Comparison of ENCODE assay signal across 8 cellular contexts in the genomic region with DNA sequence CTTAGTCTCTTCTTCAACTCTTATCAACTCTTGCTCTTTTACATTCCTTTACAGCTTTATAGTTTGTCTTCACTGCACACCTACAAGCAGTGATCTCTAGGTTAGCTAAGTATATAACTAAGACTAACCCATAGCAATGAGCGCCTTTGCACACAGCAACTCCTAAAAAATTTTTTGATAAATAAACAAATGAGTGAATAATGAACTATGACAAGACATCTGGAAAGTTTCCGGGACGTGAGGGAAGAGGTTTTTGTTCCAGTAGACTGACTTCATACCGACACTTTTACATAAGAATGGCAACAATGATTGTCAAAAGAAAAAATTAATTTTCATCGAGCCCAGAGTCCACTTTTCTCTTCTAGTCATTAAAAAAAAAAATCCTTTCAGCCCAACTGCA.
DNase-seq lines count a peak whose midpoint lies in the region; ATAC-seq, FAIRE-seq and TF ChIP-seq lines count a peak whose summit lies in the region.

No MANE protein-coding gene starts in this region.

- CTCF ChIA-PET in HEK293T (lab: Yijun Ruan, JAX): no interaction called here

- no peaks in the 10 kb centered on the region for H3K36me3 ChIP-seq in bronchial epithelial cell (ENCODE audit: control insufficient read depth, insufficient read depth, low read length)

- peaks cover 47% of the 10 kb centered on the region for H3K4me1 Mint-ChIP-seq in stimulated activated naive CD8-positive, alpha-beta T cell treated with anti-CD3 and anti-CD28 coated beads, Interleukin-15, Interleukin-2, amounts not matched to agents 100 ng/mL and 50 ng/mL, for 24 hours (ENCODE audit: low read depth)
- peaks cover 17% of the 10 kb centered on the region for H3K4me1 Mint-ChIP-seq in mesothelial cell of epicardium

- no peak for FAIRE-seq in bronchial epithelial cell (lab: Jason Lieb, UNC)

- peak overlapping the region; percentile 93 for H3K27ac Mint-ChIP-seq in stimulated activated naive CD8-positive, alpha-beta T cell treated with anti-CD3 and anti-CD28 coated beads, Interleukin-15, Interleukin-2, amounts not matched to agents 100 ng/mL and 50 ng/mL, for 24 hours
- H3K27ac Mint-ChIP-seq in mesothelial cell of epicardium: peak overlapping the region; percentile 96

- POLR2A ChIA-PET in HEK293T (lab: Yijun Ruan, JAX): interaction anchor here (0.6 to 2.1 kb wide), 11 partner anchors 11 to 146 kb away, joined by 3 to 8 read pairs (median 4); partner anchors contain the start of genes SLC25A15 and WBP4

- H3K27me3 Mint-ChIP-seq in stimulated activated naive CD8-positive, alpha-beta T cell treated with anti-CD3 and anti-CD28 coated beads, Interleukin-15, Interleukin-2, amounts not matched to agents 100 ng/mL and 50 ng/mL, for 24 hours: no peaks in the 10 kb centered on the region
- H3K27me3 Mint-ChIP-seq in mesothelial cell of epicardium (ENCODE audit: low read depth): no peaks in the 10 kb centered on the region

- no peaks in the 10 kb centered on the region for H3K9me3 Mint-ChIP-seq in stimulated activated naive CD8-positive, alpha-beta T cell treated with anti-CD3 and anti-CD28 coated beads, Interleukin-15, Interleukin-2, amounts not matched to agents 100 ng/mL and 50 ng/mL, for 24 hours
- H3K9me3 Mint-ChIP-seq in mesothelial cell of epicardium: no peaks in the 10 kb centered on the region

- DNase-seq in stimulated activated naive CD8-positive, alpha-beta T cell treated with anti-CD3 and anti-CD28 coated beads, Interleukin-15, Interleukin-2, amounts not matched to agents 100 U/mL and 50 U/mL, for 24 hours: no peak
- DNase-seq in bronchial epithelial cell (ENCODE audit: low read depth) (no peak), mesothelial cell of epicardium (ENCODE audit: low spot score in 2 of 2, unreplicated experiment in 2 of 2) (no peak), HEK293T (ENCODE audit: extremely low spot score) (no peak), SHP77 (lab: John Stamatoyannopoulos, UW) (no peak)
- DNase-seq in activated effector memory CD4-positive, alpha-beta T cell treated with Interleukin-2 at 50 U/mL for 16 hours: no peak

- H3K27me3 ChIP-seq in bronchial epithelial cell (ENCODE audit: control insufficient read depth, insufficient read depth, low read length): no peaks in the 10 kb centered on the region

- peak overlapping the region; percentile 96 for H3K4me3 Mint-ChIP-seq in stimulated activated naive CD8-positive, alpha-beta T cell treated with anti-CD3 and anti-CD28 coated beads, Interleukin-15, Interleukin-2, amounts not matched to agents 100 ng/mL and 50 ng/mL, for 24 hours
- H3K4me3 Mint-ChIP-seq in mesothelial cell of epicardium: peak overlapping the region; percentile 87

- no peak for ATAC-seq in stimulated activated naive CD8-positive, alpha-beta T cell treated with anti-CD3 and anti-CD28 coated beads, Interleukin-15, Interleukin-2, amounts not matched to agents 100 U/mL and 50 U/mL, for 24 hours
- no peak for ATAC-seq in GM21423 (IDR thresholded peaks at IDR 0.05; ENCODE audit: unreplicated experiment)

- TF ChIP-seq CTCF in bronchial epithelial cell (IDR thresholded peaks at IDR 0.05; ENCODE audit: insufficient read depth, low read length, severe bottlenecking) (no peak), mesothelial cell of epicardium (IDR thresholded peaks at IDR 0.05; ENCODE audit: unreplicated experiment) (no peak)

- H3K36me3 Mint-ChIP-seq in stimulated activated naive CD8-positive, alpha-beta T cell treated with anti-CD3 and anti-CD28 coated beads, Interleukin-15, Interleukin-2, amounts not matched to agents 100 ng/mL and 50 ng/mL, for 24 hours (ENCODE audit: low read depth): no peaks in the 10 kb centered on the region
- no peaks in the 10 kb centered on the region for H3K36me3 Mint-ChIP-seq in mesothelial cell of epicardium

- peak overlapping the region; percentile 52 for H3K4me3 ChIP-seq in bronchial epithelial cell (ENCODE audit: low read depth, low read length)

TF ChIP-seq in HEK293T, 16 proteins besides CTCF, POLR2A, EP300 and RAD21:
- TF ChIP-seq LEF1 (IDR thresholded peaks at IDR 0.05; ENCODE audit: borderline replicate concordance): no peak
- no peak for TF ChIP-seq BHLHE40 (IDR thresholded peaks at IDR 0.05; ENCODE audit: borderline replicate concordance)
- TF ChIP-seq L3MBTL2 (conservative IDR thresholded peaks at IDR 0.05): no peak
- TF ChIP-seq SUZ12 (IDR thresholded peaks at IDR 0.05): no peak
- TF ChIP-seq PKNOX1 (IDR thresholded peaks at IDR 0.05): no peak
- TF ChIP-seq TARDBP (IDR thresholded peaks at IDR 0.05): no peak
- no peak for TF ChIP-seq CTBP1 (IDR thresholded peaks at IDR 0.05; ENCODE audit: borderline replicate concordance)
- no peak for TF ChIP-seq ARNT (IDR thresholded peaks at IDR 0.05)
- no peak for TF ChIP-seq FOXA1 (IDR thresholded peaks at IDR 0.05)
- no peak for TF ChIP-seq FOXM1 (IDR thresholded peaks at IDR 0.05; ENCODE audit: borderline replicate concordance)
- TF ChIP-seq FOXK2 (IDR thresholded peaks at IDR 0.05): no peak
- TF ChIP-seq HDGF (IDR thresholded peaks at IDR 0.05; ENCODE audit: borderline replicate concordance): no peak
- TF ChIP-seq SP1 (IDR thresholded peaks at IDR 0.05): no peak
- no peak for TF ChIP-seq ZNF384 (IDR thresholded peaks at IDR 0.05)
- no peak for TF ChIP-seq ELF4 (IDR thresholded peaks at IDR 0.05)
- no peak for TF ChIP-seq NFRKB (IDR thresholded peaks at IDR 0.05)
